Comparison of ENCODE assay signal across 27 cellular contexts in the genomic region with DNA sequence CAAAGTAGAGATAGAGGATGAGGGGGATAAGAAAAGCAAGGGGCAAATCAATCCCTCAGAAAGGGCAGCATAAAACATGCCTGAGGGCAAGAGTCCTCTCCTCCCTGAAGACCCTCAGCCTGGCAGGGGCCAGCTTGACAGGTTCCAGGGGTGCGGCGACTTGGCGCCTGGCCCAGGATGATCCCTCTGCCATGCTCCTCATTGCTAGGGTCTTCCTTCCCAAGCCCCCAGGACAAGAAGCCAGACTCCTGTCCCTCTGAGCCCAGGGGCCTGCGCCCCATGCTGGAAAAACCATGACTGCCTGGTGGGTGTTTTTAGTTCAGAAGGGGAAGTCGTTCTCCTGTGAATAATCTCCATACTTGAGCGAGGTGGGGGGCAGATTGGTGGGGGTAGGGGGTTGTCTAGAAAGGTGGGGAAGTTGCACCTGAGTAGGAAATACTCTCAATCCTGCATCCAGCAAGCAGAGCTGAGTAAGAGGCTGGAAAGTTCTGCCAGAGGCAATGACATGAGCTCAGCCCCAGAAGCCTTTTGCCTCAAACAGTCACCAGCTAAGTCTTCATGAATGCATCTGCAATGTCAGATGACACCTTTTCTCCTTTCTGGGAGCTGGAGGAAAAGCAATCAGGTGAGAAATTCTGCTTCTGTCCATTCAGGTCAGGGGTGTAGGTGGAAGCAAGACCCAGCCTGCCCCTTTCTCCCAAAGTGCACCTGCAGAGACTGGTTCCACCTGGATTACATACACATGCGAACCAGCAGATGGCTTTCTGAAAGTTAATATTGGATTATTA. TPM values are rescaled to one million over a fixed set of nuclear protein-coding genes. Genes with fewer than 3 reads are reported as not detected.
DNase-seq lines count a peak whose midpoint lies in the region; ATAC-seq and TF ChIP-seq lines count a peak whose summit lies in the region.
"Had no signal": no experiment of that assay in that cellular context is flagged by ENCODE, and none has a peak within 500 bp of the region (broad histone marks: within the 10 kb centered on the region; RNA-seq: fewer than 3 reads in every experiment).

No MANE protein-coding gene starts in this region.

- H3K9me3 Mint-ChIP-seq in MCF 10A (ENCODE audit: unreplicated experiment): no peaks in the 10 kb centered on the region
- H3K9me3 Mint-ChIP-seq: activated CD4-positive, alpha-beta T cell treated with anti-CD3 and anti-CD28 coated beads, Interleukin-2, amount 10 ng/mL, durations not matched to agents 24 days and 14 days; neural progenitor cell had no signal

- H3K4me3 Mint-ChIP-seq in MCF 10A (ENCODE audit: unreplicated experiment): no peak overlapping the region
- H3K4me3 Mint-ChIP-seq: activated CD4-positive, alpha-beta T cell treated with anti-CD3 and anti-CD28 coated beads, Interleukin-2, amount 10 ng/mL, durations not matched to agents 24 days and 14 days; neural progenitor cell had no signal

- no peaks in the 10 kb centered on the region for H3K4me1 ChIP-seq in breast epithelium
- H3K4me1 ChIP-seq: BE2C, lower lobe of right lung, SJCRH30, tibial artery had no signal

- in situ Hi-C loops in astrocyte of the spinal cord (cut with HindIII; ENCODE audit: low sequenced_read_pairs): no loop called here

- H3K36me3 ChIP-seq in breast epithelium: no peaks in the 10 kb centered on the region
- H3K36me3 ChIP-seq: BE2C, lower lobe of right lung, neural progenitor cell, SJCRH30 had no signal

- H3K4me1 Mint-ChIP-seq in MCF 10A (ENCODE audit: insufficient read depth, unreplicated experiment): no peaks in the 10 kb centered on the region

- BruUV-seq in MCF 10A (replicated peaks; lab: Mats Ljungman, UMichigan): no TSS peak

- POLR2A ChIA-PET in MCF 10A (lab: Yijun Ruan, JAX): interaction anchor here (1.0 to 1.2 kb wide), 2 partner anchors 28 to 43 kb away, joined by 3 read pairs; no protein-coding TSS in a partner anchor

- no peaks in the 10 kb centered on the region for H3K27me3 ChIP-seq in breast epithelium
- H3K27me3 ChIP-seq: BE2C, neural progenitor cell, SJCRH30, tibial artery had no signal

- DNase-seq in MCF 10A (ENCODE audit: unreplicated experiment) (peak; percentile 16), breast epithelium (ENCODE audit: low spot score in 2 of 2) (no peak), astrocyte of the spinal cord (ENCODE audit: low read depth, low spot score) (peak; percentile 14), iris pigment epithelial cell (ENCODE audit: low read depth) (peak; percentile 45), NCI-H446 (lab: John Stamatoyannopoulos, UW) (no peak), RKO (ENCODE audit: low spot score) (no peak)
- DNase-seq: activated CD4-positive, alpha-beta T cell treated with anti-CD3 and anti-CD28 coated beads, Interleukin-2, amount 10 ng/mL, durations not matched to agents 24 days and 14 days; amniotic stem cell; BE2C; DMS79; GF-D8; islet precursor cell; KBM-7; lower lobe of right lung; NCI-H1436; NCI-H2107; right cardiac atrium; stimulated activated CD4-positive, alpha-beta T cell treated with anti-CD3 and anti-CD28 coated beads, Interleukin-2, amount 100 ng/mL, for 24 hours; T1000; tibial artery; WERI-Rb-1 had no signal

- CTCF ChIA-PET in MCF 10A (lab: Yijun Ruan, JAX): interaction anchor here (0.7 kb wide), 2 partner anchors 199 to 245 kb away, joined by 3 read pairs; no protein-coding TSS in a partner anchor

- H3K27me3 Mint-ChIP-seq in MCF 10A (ENCODE audit: insufficient read depth, unreplicated experiment): no peaks in the 10 kb centered on the region

- no peaks in the 10 kb centered on the region for H3K9me3 ChIP-seq in breast epithelium
- H3K9me3 ChIP-seq: BE2C, lower lobe of right lung, SJCRH30, tibial artery had no signal

- intact Hi-C loops in MCF 10A (cut with micrococcal nuclease): no loop called here
- intact Hi-C loops in breast epithelium (cut with DNase I; ENCODE audit: low total_unique reads): no loop called here

- TF ChIP-seq CTCF in MCF 10A (IDR thresholded peaks at IDR 0.05; ENCODE audit: unreplicated experiment) (no peak), breast epithelium (IDR thresholded peaks at IDR 0.05) (no peak), astrocyte of the spinal cord (IDR thresholded peaks at IDR 0.05; ENCODE audit: low read depth, low read length) (no peak)

- no peak overlapping the region for H3K27ac Mint-ChIP-seq in MCF 10A (ENCODE audit: low read depth, unreplicated experiment)
- H3K27ac Mint-ChIP-seq: neural progenitor cell had no signal

- no peak overlapping the region for H3K27ac ChIP-seq in breast epithelium
- H3K27ac ChIP-seq: coronary artery, lower lobe of right lung, neural progenitor cell, SJCRH30, tibial artery, WERI-Rb-1 had no signal

- ATAC-seq in GM21717 (IDR thresholded peaks at IDR 0.05; ENCODE audit: unreplicated experiment): no peak
- ATAC-seq: HCT116, lower lobe of right lung, Panc1, right cardiac atrium had no signal

- H3K36me3 Mint-ChIP-seq in MCF 10A (ENCODE audit: insufficient read depth, unreplicated experiment): no peaks in the 10 kb centered on the region
- H3K36me3 Mint-ChIP-seq: neural progenitor cell had no signal

- no peak for TF ChIP-seq POLR2A in breast epithelium (IDR thresholded peaks at IDR 0.05)

- H3K4me3 ChIP-seq in breast epithelium: no peak overlapping the region
- no peak overlapping the region for H3K4me3 ChIP-seq in astrocyte of the spinal cord (ENCODE audit: low read depth, low read length)
- H3K4me3 ChIP-seq: coronary artery, lower lobe of right lung, neural progenitor cell, SJCRH30, tibial artery had no signal

RNA-seq across cellular contexts. Expression of gene SLC12A8, which starts 18.3 kb away (rescaled TPM):
- total RNA-seq in MCF 10A (2022): 8.5 and 13.0 TPM in 2 replicates
- total RNA-seq in breast epithelium: 10 to 100 TPM in 1 of 3 donors, 1 to 10 TPM in 1, under 1 TPM in 1; 0.48 to 12.5 (median 9.8) TPM

Comparison
In these comparisons a context has a peak if more than half of its experiments do, and no peak if none do; other contexts are left out.
1. DNase-seq: peak in MCF 10A (single experiment), astrocyte of the spinal cord (single experiment) and iris pigment epithelial cell (single experiment); none in breast epithelium (0 of 2), NCI-H446 (0 of 2) and RKO (single experiment).